In genomic region chr17:42784361-42784760, GRCh38 we compare ENCODE assay signal across 1 cellular context.
TF ChIP-seq lines count a peak whose summit lies in the region.

No MANE protein-coding gene starts in this region.

TF ChIP-seq in H1, 55 proteins besides CTCF, POLR2A, EP300 and RAD21:
- TF ChIP-seq CREB1 (IDR thresholded peaks at IDR 0.05) (no peak), TAF1 (IDR thresholded peaks at IDR 0.05; ENCODE audit: low read depth, low read length) (no peak), POU5F1 (IDR thresholded peaks at IDR 0.05; ENCODE audit: low read depth, low read length) (no peak), ATF3 (IDR thresholded peaks at IDR 0.05; ENCODE audit: insufficient read depth, low read depth, low read length) (no peak), SIN3A (conservative IDR thresholded peaks at IDR 0.05 in 1 of 2, IDR thresholded peaks at IDR 0.05 in 1 of 2; ENCODE audit: low read depth in 1 of 2, low read length in 2 of 2) (no peak), SP4 (IDR thresholded peaks at IDR 0.05; ENCODE audit: low read length) (no peak), GTF2F1 (IDR thresholded peaks at IDR 0.05; ENCODE audit: borderline replicate concordance, low read depth, low read length) (no peak), NANOG (IDR thresholded peaks at IDR 0.05; ENCODE audit: insufficient read depth, low read depth, low read length, poor library complexity, severe bottlenecking) (no peak)
